In the genomic region with DNA sequence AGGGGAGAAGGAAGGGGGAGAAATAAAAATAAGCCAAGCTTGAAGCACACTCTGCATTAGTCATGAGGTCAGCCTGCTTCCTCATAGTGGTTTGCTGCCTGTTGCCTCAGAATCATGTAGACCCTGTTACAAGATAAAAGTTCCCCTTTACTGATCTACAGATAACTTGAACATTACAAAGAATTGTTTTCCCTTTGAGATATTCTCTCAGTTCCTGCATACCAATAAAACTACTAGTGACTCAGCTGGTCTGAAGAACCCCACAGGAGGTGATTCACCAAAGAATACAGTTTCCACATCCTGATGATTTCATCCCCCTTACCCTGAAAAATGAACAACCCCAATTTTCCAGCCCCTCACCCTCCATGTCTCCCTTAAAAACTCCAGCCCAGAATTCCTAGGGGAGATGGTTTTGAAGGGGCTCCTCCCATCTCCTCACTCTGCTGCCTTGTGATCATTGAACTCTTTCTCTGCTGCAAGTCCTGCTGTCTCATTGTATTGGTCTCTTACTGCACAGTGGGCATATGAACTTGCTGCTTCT, we compare ENCODE assay signal across 9 cellular contexts. TPM values are rescaled to one million over a fixed set of nuclear protein-coding genes. Genes with fewer than 3 reads are reported as not detected.
DNase-seq lines count a peak whose midpoint lies in the region; ATAC-seq lines count a peak whose summit lies in the region.
"Had no signal": no experiment of that assay in that cellular context is flagged by ENCODE, and none has a peak within 500 bp of the region (broad histone marks: within the 10 kb centered on the region; RNA-seq: fewer than 3 reads in every experiment).

No MANE protein-coding gene starts in this region.

- peak overlapping the region; percentile 73 for H3K27ac Mint-ChIP-seq in activated naive CD8-positive, alpha-beta T cell treated with anti-CD3 and anti-CD28 coated beads, Interleukin-2, amount 50 U/mL, for 24 hours
- peak overlapping the region in 1 of 9 donors; percentile 68 for H3K27ac Mint-ChIP-seq in naive thymus-derived CD4-positive, alpha-beta T cell

- ATAC-seq in activated naive CD8-positive, alpha-beta T cell treated with anti-CD3 and anti-CD28 coated beads, Interleukin-2, amount 50 U/mL, for 24 hours: peak; percentile 97
- ATAC-seq in naive thymus-derived CD4-positive, alpha-beta T cell: peak; percentile 77
- ATAC-seq in HG03354 (IDR thresholded peaks at IDR 0.05; ENCODE audit: poor library complexity, severe bottlenecking, unreplicated experiment): no peak
- ATAC-seq: left colon had no signal

- H3K4me3 Mint-ChIP-seq in activated naive CD8-positive, alpha-beta T cell treated with anti-CD3 and anti-CD28 coated beads, Interleukin-2, amount 50 U/mL, for 24 hours: no peak overlapping the region
- peak overlapping the region in 1 of 10 donors; percentile 35 for H3K4me3 Mint-ChIP-seq in naive thymus-derived CD4-positive, alpha-beta T cell

- H4K5ac ChIP-seq in mesendoderm (ENCODE audit: low read length): no peak overlapping the region

- H3K79me2 ChIP-seq in mesendoderm (ENCODE audit: control insufficient read depth, insufficient read depth, low read length): no peaks in the 10 kb centered on the region

- no peak overlapping the region for H2BK5ac ChIP-seq in mesendoderm (ENCODE audit: low read length)

- intact Hi-C loops in naive thymus-derived CD4-positive, alpha-beta T cell (cut with micrococcal nuclease): no loop called here

- H3K36me3 Mint-ChIP-seq in activated naive CD8-positive, alpha-beta T cell treated with anti-CD3 and anti-CD28 coated beads, Interleukin-2, amount 50 U/mL, for 24 hours (ENCODE audit: low read depth): no peaks in the 10 kb centered on the region
- H3K36me3 Mint-ChIP-seq in naive thymus-derived CD4-positive, alpha-beta T cell: peaks cover 0 to 10% (median 0%) of the 10 kb centered on the region in 5 donors

- no peak overlapping the region for H3K23ac ChIP-seq in mesendoderm (ENCODE audit: low read length)

- no peak overlapping the region for H2BK15ac ChIP-seq in mesendoderm (replicated peaks; ENCODE audit: low read depth)

- H3K27me3 Mint-ChIP-seq in activated naive CD8-positive, alpha-beta T cell treated with anti-CD3 and anti-CD28 coated beads, Interleukin-2, amount 50 U/mL, for 24 hours: peaks cover 24% of the 10 kb centered on the region
- peaks cover 0 to 41% (median 20%) of the 10 kb centered on the region in 5 donors for H3K27me3 Mint-ChIP-seq in naive thymus-derived CD4-positive, alpha-beta T cell

- no peak overlapping the region for H2AK5ac ChIP-seq in mesendoderm (ENCODE audit: low read length)

- peaks cover 17% of the 10 kb centered on the region for H3K9me3 ChIP-seq in MG63
- no peaks in the 10 kb centered on the region for H3K9me3 ChIP-seq in naive thymus-derived CD4-positive, alpha-beta T cell (ENCODE audit: control insufficient read depth in 2 of 3, low read length in 3 of 3)

- no peak overlapping the region for H3K27ac ChIP-seq in naive thymus-derived CD4-positive, alpha-beta T cell (ENCODE audit: low read depth, low read length)
- H3K27ac ChIP-seq in mesendoderm (ENCODE audit: low read depth, low read length): no peak overlapping the region

- CTCF ChIA-PET in naive thymus-derived CD4-positive, alpha-beta T cell (lab: Charles Lee): no interaction called here

- H4K8ac ChIP-seq in mesendoderm (ENCODE audit: low read depth, low read length): no peak overlapping the region

- H2BK120ac ChIP-seq in mesendoderm (ENCODE audit: low read depth, low read length): no peak overlapping the region

- POLR2A ChIA-PET in naive thymus-derived CD4-positive, alpha-beta T cell (lab: Charles Lee): no interaction called here

- peaks cover 14% of the 10 kb centered on the region for H3K9me3 Mint-ChIP-seq in activated naive CD8-positive, alpha-beta T cell treated with anti-CD3 and anti-CD28 coated beads, Interleukin-2, amount 50 U/mL, for 24 hours
- H3K9me3 Mint-ChIP-seq in naive thymus-derived CD4-positive, alpha-beta T cell: peaks cover 6 to 26% (median 14%) of the 10 kb centered on the region in 11 donors

- H3K27me3 ChIP-seq in MG63: no peaks in the 10 kb centered on the region
- no peaks in the 10 kb centered on the region for H3K27me3 ChIP-seq in naive thymus-derived CD4-positive, alpha-beta T cell (ENCODE audit: control insufficient read depth in 2 of 2, insufficient read depth in 2 of 2, low read length in 2 of 2)
- H3K27me3 ChIP-seq in mesendoderm (ENCODE audit: insufficient read depth, low read length, poor library complexity): no peaks in the 10 kb centered on the region

- H3K79me1 ChIP-seq in mesendoderm (ENCODE audit: low read length): no peaks in the 10 kb centered on the region

- H3K36me3 ChIP-seq in MG63: no peaks in the 10 kb centered on the region
- H3K36me3 ChIP-seq in naive thymus-derived CD4-positive, alpha-beta T cell (ENCODE audit: control insufficient read depth in 2 of 3, insufficient read depth in 3 of 3, low read length in 3 of 3): no peaks in the 10 kb centered on the region
- H3K36me3 ChIP-seq in mesendoderm (ENCODE audit: control insufficient read depth, insufficient read depth, low read length): no peaks in the 10 kb centered on the region

- H3K4me1 Mint-ChIP-seq in activated naive CD8-positive, alpha-beta T cell treated with anti-CD3 and anti-CD28 coated beads, Interleukin-2, amount 50 U/mL, for 24 hours: peaks cover 21% of the 10 kb centered on the region
- H3K4me1 Mint-ChIP-seq in naive thymus-derived CD4-positive, alpha-beta T cell: peaks cover 0 to 17% (median 0%) of the 10 kb centered on the region in 7 donors

- no peak overlapping the region for H3K4ac ChIP-seq in mesendoderm (ENCODE audit: low read depth, low read length)

- no peak overlapping the region for H3K4me2 ChIP-seq in mesendoderm (ENCODE audit: low read length)

- no peaks in the 10 kb centered on the region for H3K4me1 ChIP-seq in naive thymus-derived CD4-positive, alpha-beta T cell (ENCODE audit: control insufficient read depth in 2 of 2, insufficient read depth in 2 of 2, low read length in 2 of 2)
- H3K4me1 ChIP-seq in mesendoderm (ENCODE audit: control insufficient read depth, low read depth, low read length): no peaks in the 10 kb centered on the region

- DNase-seq in EH (ENCODE audit: low read depth): peak; percentile 97
- DNase-seq in MG63: peak; percentile 3
- DNase-seq in activated naive CD8-positive, alpha-beta T cell treated with anti-CD3 and anti-CD28 coated beads, Interleukin-2, amount 50 U/mL, for 24 hours: peak; percentile 12
- no peak for DNase-seq in naive thymus-derived CD4-positive, alpha-beta T cell
- DNase-seq in mesendoderm: no peak
- DNase-seq in iPS-NIHi7 (ENCODE audit: extremely low spot score): no peak
- DNase-seq in NCI-H748 treated with DMSO at 0.1 percent for 48 hours (lab: John Stamatoyannopoulos, UW): no peak
- DNase-seq: left colon had no signal

- H3K4me3 ChIP-seq in MG63: no peak overlapping the region
- H3K4me3 ChIP-seq in naive thymus-derived CD4-positive, alpha-beta T cell (ENCODE audit: low read length): no peak overlapping the region
- H3K4me3 ChIP-seq in mesendoderm (ENCODE audit: low read length): no peak overlapping the region

- H3K56ac ChIP-seq in mesendoderm (ENCODE audit: low read length): no peak overlapping the region

- no peak overlapping the region for H3K9ac ChIP-seq in mesendoderm (ENCODE audit: low read length)

- H3K18ac ChIP-seq in mesendoderm (ENCODE audit: low read length): no peak overlapping the region

RNA-seq across cellular contexts. Expression of a gene that starts 31.5 kb away (rescaled TPM):
- 0.99 and 1.6 TPM in 2 replicates for total RNA-seq in MG63 (2014; rRNA removed; shearing (Covaris generic); ENCODE audit: low replicate concordance)
- total RNA-seq in naive thymus-derived CD4-positive, alpha-beta T cell: 1 to 10 TPM in 4 of 5 experiments, under 1 TPM in 1; 0.72 to 4.6 (median 1.6) TPM
- polyA plus RNA-seq in naive thymus-derived CD4-positive, alpha-beta T cell: not detected
- polyA plus RNA-seq in mesendoderm (2013, experiment 1 of 2): 2.4 TPM
- polyA plus RNA-seq in mesendoderm (2013, experiment 2 of 2): 2.0 TPM

Comparison
In these comparisons a context has a peak if more than half of its experiments do, and no peak if none do; other contexts are left out.
1. DNase-seq: peak in EH (single experiment), MG63 (single experiment) and activated naive CD8-positive, alpha-beta T cell treated with anti-CD3 and anti-CD28 coated beads, Interleukin-2, amount 50 U/mL, for 24 hours (single experiment); none in naive thymus-derived CD4-positive, alpha-beta T cell (0 of 9), mesendoderm (single experiment), iPS-NIHi7 (single experiment) and NCI-H748 treated with DMSO at 0.1 percent for 48 hours (single experiment).